In the genomic region with DNA sequence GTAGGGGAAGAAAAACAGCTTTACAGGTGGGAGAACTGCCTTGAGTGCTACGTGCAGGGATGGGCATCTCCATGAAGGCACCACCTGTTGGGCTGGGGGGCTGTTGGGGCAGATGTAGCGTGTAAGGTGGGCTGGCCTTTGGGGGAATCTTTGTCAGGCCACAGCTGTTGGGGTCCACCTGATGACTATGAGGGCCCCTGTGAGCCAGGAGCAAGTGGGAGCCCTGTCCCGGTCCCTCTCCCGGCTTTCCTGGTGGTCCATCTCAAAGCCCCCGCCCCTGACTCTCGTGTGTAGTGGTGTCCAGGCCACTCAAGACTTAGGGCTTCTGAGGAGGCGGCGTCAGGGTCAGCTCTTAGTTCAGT, we compare ENCODE assay signal across 8 cellular contexts. TPM values are rescaled to one million over a fixed set of nuclear protein-coding genes. Genes with fewer than 3 reads are reported as not detected.
DNase-seq lines count a peak whose midpoint lies in the region; ATAC-seq and TF ChIP-seq lines count a peak whose summit lies in the region.

No MANE protein-coding gene starts in this region.

- peak overlapping the region; percentile 26 for H3K9ac ChIP-seq in Loucy (ENCODE audit: low read depth, low read length, poor library complexity, severe bottlenecking)

- peaks cover 18% of the 10 kb centered on the region for H3K36me3 Mint-ChIP-seq in Calu3 (ENCODE audit: insufficient read depth, unreplicated experiment)

- H3K4me3 ChIP-seq in Loucy (ENCODE audit: low read length, poor library complexity, severe bottlenecking) (peak overlapping the region; percentile 62), psoas muscle (peak overlapping the region; percentile 42)
- H3K4me3 ChIP-seq in effector memory CD4-positive, alpha-beta T cell (ENCODE audit: insufficient read depth, low read depth, low read length, poor library complexity, severe bottlenecking) = peak overlapping the region; percentile 32

- intact Hi-C loops in Calu3 (cut with micrococcal nuclease; ENCODE audit: unreplicated experiment) = no loop called here
- intact Hi-C loops in psoas muscle (cut with DNase I) = loop anchor here in 1 of 2 donors (10.0 kb wide), 1 partner anchor 292 kb away; no protein-coding TSS in a partner anchor

- H3K27me3 Mint-ChIP-seq in Calu3 (ENCODE audit: unreplicated experiment) = no peaks in the 10 kb centered on the region

- peak overlapping the region; percentile 71 for H3K27ac ChIP-seq in effector memory CD4-positive, alpha-beta T cell (ENCODE audit: insufficient read depth, low read length, poor library complexity, severe bottlenecking)
- peak overlapping the region; percentile 88 for H3K27ac ChIP-seq in psoas muscle

- peak overlapping the region; percentile 11 for H3K27ac Mint-ChIP-seq in Calu3 (ENCODE audit: unreplicated experiment)

- CTCF ChIA-PET in Calu3 (lab: Charles Lee) = no interaction called here

- no TSS peak for BruUV-seq in Calu3 (replicated peaks; lab: Mats Ljungman, UMichigan)

- H3K9me3 Mint-ChIP-seq in Calu3 (ENCODE audit: low read depth, unreplicated experiment) = no peaks in the 10 kb centered on the region

- H2AFZ ChIP-seq in Loucy (ENCODE audit: low read length) = no peak overlapping the region

- 90 to 94% (median 93%) methylated on average over 8 of the region's 8 CpGs for WGBS in psoas muscle, 3 donors

- H3K79me2 ChIP-seq in Loucy (ENCODE audit: insufficient read depth, low read length) = peaks cover 96% of the 10 kb centered on the region

- H3K4me1 ChIP-seq in Loucy (ENCODE audit: insufficient read depth, low read length, poor library complexity, severe bottlenecking) = peaks cover 72% of the 10 kb centered on the region
- H3K4me1 ChIP-seq in effector memory CD4-positive, alpha-beta T cell (ENCODE audit: control insufficient read depth, insufficient read depth, low read length, poor library complexity, severe bottlenecking) = peaks cover 19% of the 10 kb centered on the region
- H3K4me1 ChIP-seq in psoas muscle = peaks cover 56% of the 10 kb centered on the region

- H4K20me1 ChIP-seq in Loucy (ENCODE audit: insufficient read depth, low read length, poor library complexity, severe bottlenecking) = peaks cover 54% of the 10 kb centered on the region

- no peak for DNase-seq in Calu3
- DNase-seq in effector memory CD4-positive, alpha-beta T cell = no peak
- DNase-seq in psoas muscle = no peak
- no peak for DNase-seq in DMS 273 treated with DMSO at 0.1 percent for 48 hours (lab: John Stamatoyannopoulos, UW)
- no peak for DNase-seq in Kasumi-1 (lab: John Stamatoyannopoulos, UW)

- H3K9me3 ChIP-seq in Loucy (ENCODE audit: insufficient read depth, low read depth, low read length) = no peaks in the 10 kb centered on the region
- H3K9me3 ChIP-seq in effector memory CD4-positive, alpha-beta T cell (ENCODE audit: control insufficient read depth, low read length) = no peaks in the 10 kb centered on the region
- H3K9me3 ChIP-seq in psoas muscle = no peaks in the 10 kb centered on the region

- no peak for ATAC-seq in psoas muscle
- ATAC-seq in HG03354 (IDR thresholded peaks at IDR 0.05; ENCODE audit: poor library complexity, severe bottlenecking, unreplicated experiment) = no peak
- no peak for ATAC-seq in GM19395 (IDR thresholded peaks at IDR 0.05; ENCODE audit: unreplicated experiment)

- TF ChIP-seq CTCF in Calu3 (IDR thresholded peaks at IDR 0.05; ENCODE audit: unreplicated experiment) (no peak), Loucy (conservative IDR thresholded peaks at IDR 0.05; ENCODE audit: low read length) (no peak), psoas muscle (IDR thresholded peaks at IDR 0.05) (no peak)

- no peak overlapping the region for H3K4me3 Mint-ChIP-seq in Calu3 (ENCODE audit: low read depth, unreplicated experiment)

- no peaks in the 10 kb centered on the region for H3K27me3 ChIP-seq in Loucy (ENCODE audit: insufficient read depth, low read length, poor library complexity, severe bottlenecking)
- no peaks in the 10 kb centered on the region for H3K27me3 ChIP-seq in effector memory CD4-positive, alpha-beta T cell (replicated peaks; ENCODE audit: control insufficient read depth, insufficient read depth, low read length, poor library complexity, severe bottlenecking)
- H3K27me3 ChIP-seq in psoas muscle (ENCODE audit: insufficient read depth in 3 of 3, low read length in 2 of 3) = no peaks in the 10 kb centered on the region

- 0 out of 2 replicates have a peak, but pooled peaks cover 4% of the 10 kb centered on the region for H3F3A ChIP-seq in Loucy (ENCODE audit: low read depth)

- peak overlapping the region; percentile 84 for H3K4me2 ChIP-seq in Loucy (ENCODE audit: low read depth, low read length, poor library complexity, severe bottlenecking)

- H3K36me3 ChIP-seq in Loucy (ENCODE audit: insufficient read depth, low read length) = peaks cover 77% of the 10 kb centered on the region; the same call in 1 of the 2 replicates
- peaks cover 6% of the 10 kb centered on the region for H3K36me3 ChIP-seq in effector memory CD4-positive, alpha-beta T cell (ENCODE audit: control insufficient read depth, insufficient read depth, low read length)
- peaks cover 0 to 7% of the 10 kb centered on the region in 2 donors for H3K36me3 ChIP-seq in psoas muscle (ENCODE audit: insufficient read depth in 1 of 2, low read depth in 1 of 2)

- no peaks in the 10 kb centered on the region for H3K9me2 ChIP-seq in Loucy (replicated peaks; ENCODE audit: low read depth, low read length)

- H3K4me1 Mint-ChIP-seq in Calu3 (ENCODE audit: low read depth, unreplicated experiment) = peaks cover 32% of the 10 kb centered on the region

RNA-seq across cellular contexts. Expression of a gene that starts 13.5 kb away (rescaled TPM):
- total RNA-seq in Calu3 (2022) = 24.9 and 30.9 TPM in 2 replicates
- total RNA-seq in psoas muscle = 10 to 100 TPM in 2 of 4 donors, 1 to 10 TPM in 2; 8.0 to 18.9 (median 9.4) TPM
- polyA plus RNA-seq in psoas muscle = 1 to 10 TPM; 1.6 to 6.5 (median 3.8) TPM

RNA-seq across cellular contexts. Expression of a gene that starts 31.1 kb away (rescaled TPM):
- total RNA-seq in Calu3 (2022) (2.2 and 3.3 TPM in 2 replicates), psoas muscle (under 1 TPM in 1 of 4 donors, not detected in 3; 0.29 TPM)
- under 1 TPM in 1 of 3 donors, not detected in 2; 0.08 TPM for polyA plus RNA-seq in psoas muscle
